Comparison of ENCODE assay signal across 13 cellular contexts in genomic region chr7:22601812-22602568, GRCh38.
A peak's percentile ranks its signal among the peaks of the same experiment; 100 is the strongest.
DNase-seq lines count a peak whose midpoint lies in the region; ATAC-seq and FAIRE-seq lines count a peak whose summit lies in the region.
"Had no signal": no experiment of that assay in that cellular context is flagged by ENCODE, and none has a peak within 500 bp of the region (broad histone marks: within the 10 kb centered on the region; RNA-seq: fewer than 3 reads in every experiment).

No MANE protein-coding gene starts in this region.

- H3K9ac ChIP-seq in BLaER1 treated with 17β-estradiol and CSF1 and Interleukin-3, amounts not matched to agents 10 nM and 100 nM: peak overlapping the region in 2 of 11 experiments; percentile 54 to 78; a peak in 4 of 22 replicates
- peak overlapping the region; percentile 71 for H3K9ac ChIP-seq in mesenchymal stem cell (ENCODE audit: low read length)

- H3K18ac ChIP-seq in mesenchymal stem cell (ENCODE audit: low read depth in 1 of 2, low read length in 2 of 2): peak overlapping the region in 1 of 2 experiments; percentile 5

- no peak for FAIRE-seq in urothelium cell line (lab: Jason Lieb, UNC)

- no peak overlapping the region for H3K14ac ChIP-seq in mesenchymal stem cell (ENCODE audit: low read length in 2 of 2)

- H2AK5ac ChIP-seq in mesenchymal stem cell (ENCODE audit: low read length, severe bottlenecking): no peak overlapping the region

- DNase-seq in M059J (ENCODE audit: low read depth) (peak; percentile 75), dermis blood vessel endothelial cell (peak; percentile 64), mesenchymal stem cell (peak; percentile 69), urothelium cell line (ENCODE audit: low spot score) (no peak), NCI-H1930 (lab: John Stamatoyannopoulos, UW) (no peak)
- no peak for DNase-seq in activated T-cell treated with anti-CD3 and anti-CD28 coated beads, Interleukin-2, amount 50 U/mL, for 24 hours
- DNase-seq: NCI-H510A; stimulated activated naive CD8-positive, alpha-beta T cell treated with anti-CD3 and anti-CD28 coated beads, Interleukin-15, Interleukin-2, amounts not matched to agents 100 U/mL and 50 U/mL, for 24 hours had no signal

- no peak overlapping the region for H3K4me3 Mint-ChIP-seq in activated T-cell treated with anti-CD3 and anti-CD28 coated beads, Interleukin-2, amount 50 U/mL, for 24 hours

- no peak overlapping the region for H4K91ac ChIP-seq in mesenchymal stem cell (ENCODE audit: low read length)

- no peak overlapping the region for H3K27ac Mint-ChIP-seq in activated T-cell treated with anti-CD3 and anti-CD28 coated beads, Interleukin-2, amount 50 U/mL, for 24 hours
- H3K27ac Mint-ChIP-seq: activated T-helper 2 cell treated with anti-CD3 and anti-CD28 coated beads, Interferon-gamma antibody, Interleukin-2, Interleukin-4, amounts not matched to agents 10 μg/mL and 5 μg/mL and 100 μg/mL, durations not matched to agents 14 hours and 24 hours and 36 hours had no signal

- no peaks in the 10 kb centered on the region for H3K9me3 Mint-ChIP-seq in activated T-cell treated with anti-CD3 and anti-CD28 coated beads, Interleukin-2, amount 50 U/mL, for 24 hours
- H3K9me3 Mint-ChIP-seq: activated T-helper 2 cell treated with anti-CD3 and anti-CD28 coated beads, Interferon-gamma antibody, Interleukin-2, Interleukin-4, amounts not matched to agents 10 μg/mL and 5 μg/mL and 100 μg/mL, durations not matched to agents 14 hours and 24 hours and 36 hours had no signal

- H4K8ac ChIP-seq in mesenchymal stem cell (ENCODE audit: low read length): peak overlapping the region; percentile 31

- H3K4me2 ChIP-seq in BLaER1 treated with 17β-estradiol and CSF1 and Interleukin-3, amounts not matched to agents 10 nM and 100 nM: peak overlapping the region in 8 of 11 experiments; percentile 0 to 82 (median 62); a peak in 11 of 22 replicates
- no peak overlapping the region for H3K4me2 ChIP-seq in mesenchymal stem cell (ENCODE audit: low read length, poor library complexity, severe bottlenecking)

- H3K4me1 ChIP-seq in BLaER1 treated with 17β-estradiol and CSF1 and Interleukin-3, amounts not matched to agents 10 nM and 100 nM: peaks cover 0 to 68% (median 7%) of the 10 kb centered on the region in 10 experiments; a peak in 10 of 20 replicates
- peaks cover 2% of the 10 kb centered on the region for H3K4me1 ChIP-seq in mesenchymal stem cell (ENCODE audit: control insufficient read depth, insufficient read depth, low read depth, low read length)

- H4K20me1 ChIP-seq in BLaER1 treated with 17β-estradiol and CSF1 and Interleukin-3, amounts not matched to agents 10 nM and 100 nM: no peaks in the 10 kb centered on the region

- peak overlapping the region in 1 of 2 experiments; percentile 83 for H2BK12ac ChIP-seq in mesenchymal stem cell (ENCODE audit: low read length in 2 of 2)

- no peaks in the 10 kb centered on the region for H3K27me3 ChIP-seq in BLaER1 treated with 17β-estradiol and CSF1 and Interleukin-3, amounts not matched to agents 10 nM and 100 nM
- H3K27me3 ChIP-seq in mesenchymal stem cell (ENCODE audit: control insufficient read depth in 1 of 2, insufficient read depth in 1 of 2, low read length in 2 of 2): no peaks in the 10 kb centered on the region
- H3K27me3 ChIP-seq: cardiac muscle cell had no signal

- no peak overlapping the region for H2BK120ac ChIP-seq in mesenchymal stem cell (ENCODE audit: low read depth, low read length)

- H3K4me3 ChIP-seq in BLaER1 treated with 17β-estradiol and CSF1 and Interleukin-3, amounts not matched to agents 10 nM and 100 nM: no peak overlapping the region
- no peak overlapping the region for H3K4me3 ChIP-seq in mesenchymal stem cell (ENCODE audit: insufficient read depth in 1 of 2, low read depth in 1 of 2, low read length in 2 of 2)
- H3K4me3 ChIP-seq: cardiac muscle cell had no signal

- no peak overlapping the region for H3K4ac ChIP-seq in mesenchymal stem cell (ENCODE audit: low read depth in 1 of 2, low read length in 2 of 2)

- peaks cover 37% of the 10 kb centered on the region for H3K27me3 Mint-ChIP-seq in activated T-cell treated with anti-CD3 and anti-CD28 coated beads, Interleukin-2, amount 50 U/mL, for 24 hours

- no peaks in the 10 kb centered on the region for H3K36me3 Mint-ChIP-seq in activated T-cell treated with anti-CD3 and anti-CD28 coated beads, Interleukin-2, amount 50 U/mL, for 24 hours (ENCODE audit: low read depth)

- no peaks in the 10 kb centered on the region for H3K4me1 Mint-ChIP-seq in activated T-cell treated with anti-CD3 and anti-CD28 coated beads, Interleukin-2, amount 50 U/mL, for 24 hours (ENCODE audit: low read depth)

- H2BK5ac ChIP-seq in mesenchymal stem cell (ENCODE audit: low read depth, low read length, poor library complexity, severe bottlenecking): no peak overlapping the region

- no peaks in the 10 kb centered on the region for H3K9me3 ChIP-seq in BLaER1 treated with 17β-estradiol and CSF1 and Interleukin-3, amounts not matched to agents 10 nM and 100 nM (replicated peaks in 1 of 11)
- H3K9me3 ChIP-seq in mesenchymal stem cell (ENCODE audit: control insufficient read depth, low read length): no peaks in the 10 kb centered on the region

- 52% methylated on average over 3 of the region's 4 CpGs for WGBS in mesenchymal stem cell

- H3K79me1 ChIP-seq in mesenchymal stem cell (replicated peaks; ENCODE audit: low read length, poor library complexity, severe bottlenecking): no peaks in the 10 kb centered on the region

- H2AFZ ChIP-seq in mesenchymal stem cell (ENCODE audit: low read depth, low read length): no peak overlapping the region

- H2BK15ac ChIP-seq in mesenchymal stem cell (ENCODE audit: low read depth, poor library complexity, severe bottlenecking): peak overlapping the region; percentile 95

- H3K23ac ChIP-seq in mesenchymal stem cell (ENCODE audit: low read length in 2 of 2): no peak overlapping the region

- H3K27ac ChIP-seq in BLaER1 treated with 17β-estradiol and CSF1 and Interleukin-3, amounts not matched to agents 10 nM and 100 nM: peak overlapping the region in 4 of 11 experiments; percentile 50 to 91 (median 74); a peak in 8 of 22 replicates
- H3K27ac ChIP-seq in mesenchymal stem cell (ENCODE audit: low read length, poor library complexity, severe bottlenecking): no peak overlapping the region
- H3K27ac ChIP-seq: C4-2B, cardiac muscle cell had no signal

- no peak for ATAC-seq in HG02981 (IDR thresholded peaks at IDR 0.05; ENCODE audit: unreplicated experiment)
- ATAC-seq: stimulated activated naive CD8-positive, alpha-beta T cell treated with anti-CD3 and anti-CD28 coated beads, Interleukin-15, Interleukin-2, amounts not matched to agents 100 U/mL and 50 U/mL, for 24 hours had no signal

- H3K36me3 ChIP-seq in BLaER1 treated with 17β-estradiol and CSF1 and Interleukin-3, amounts not matched to agents 10 nM and 100 nM: no peaks in the 10 kb centered on the region
- no peaks in the 10 kb centered on the region for H3K36me3 ChIP-seq in mesenchymal stem cell (ENCODE audit: control insufficient read depth in 1 of 2, insufficient read depth in 2 of 2, low read depth in 1 of 2, low read length in 2 of 2)
- H3K36me3 ChIP-seq: cardiac muscle cell had no signal

Comparison
In these comparisons a context has a peak if more than half of its experiments do, and no peak if none do; other contexts are left out.
1. DNase-seq: peak in M059J (single experiment), dermis blood vessel endothelial cell (single experiment) and mesenchymal stem cell (single experiment); none in urothelium cell line (single experiment), NCI-H1930 (0 of 2) and activated T-cell treated with anti-CD3 and anti-CD28 coated beads, Interleukin-2, amount 50 U/mL, for 24 hours (single experiment).